1 cellular context compared by ENCODE assay signal in the genomic region with DNA sequence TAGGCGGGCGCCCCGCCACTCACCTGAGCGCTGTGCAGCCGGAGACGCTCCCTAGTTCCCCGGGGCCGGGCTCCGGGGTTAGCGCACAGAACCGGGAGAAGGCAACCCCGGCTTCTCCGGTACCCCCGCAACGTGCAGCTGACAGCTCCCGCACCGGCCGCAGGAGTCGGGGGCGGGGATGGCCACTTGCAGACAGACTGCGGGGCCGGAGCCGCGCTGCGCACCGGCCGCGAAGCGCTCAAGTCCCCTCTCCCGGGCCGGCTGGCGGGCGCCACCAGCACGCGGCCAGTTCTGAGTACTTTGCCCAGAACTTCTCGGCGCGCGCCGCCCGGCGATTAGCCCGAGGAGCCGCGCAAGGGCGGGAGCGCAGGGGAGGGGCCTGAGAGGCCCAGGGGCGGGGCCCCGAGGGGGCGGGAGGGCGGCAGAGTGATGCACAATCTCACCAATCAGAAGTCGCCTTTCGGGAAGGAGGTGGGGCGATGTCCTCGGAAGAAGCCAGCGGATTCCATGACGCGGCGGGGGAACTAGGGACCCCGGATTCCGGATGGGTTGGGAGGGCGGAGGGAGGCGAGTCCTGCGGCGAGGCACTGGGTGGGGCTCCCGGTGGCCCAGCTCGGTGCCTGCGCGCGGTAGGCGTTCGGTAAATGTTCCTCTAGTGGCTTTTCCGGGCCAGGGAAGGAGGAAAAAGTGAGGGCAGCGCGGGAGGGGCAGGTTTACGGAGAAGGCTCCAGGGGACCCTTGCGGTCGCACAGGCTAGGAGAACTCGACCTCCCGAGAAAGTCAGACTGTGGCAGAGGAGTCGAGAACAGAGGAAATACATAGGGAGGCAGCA.
TF ChIP-seq lines count a peak whose summit lies in the region.

OSBPL3 (minus strand) TSS at position 316 of the 832 bp plus-strand sequence. CDS start 87,706 bp downstream, outside the sequence.

TF ChIP-seq in HepG2, 621 proteins besides CTCF, POLR2A, EP300 and RAD21 (continued from another document and continues in another):
- TF ChIP-seq SRSF9 (IDR thresholded peaks at IDR 0.05; ENCODE audit: borderline replicate concordance, insufficient read depth, low read depth, low read length, poor library complexity, severe bottlenecking) (no peak), ZNF530 (CRISPR knock-in tag; IDR thresholded peaks at IDR 0.05; ENCODE audit: low read depth) (no peak), ZUFSP (CRISPR knock-in tag; IDR thresholded peaks at IDR 0.05; ENCODE audit: borderline replicate concordance) (no peak), RBM39 (IDR thresholded peaks at IDR 0.05; ENCODE audit: low read depth, low read length, poor library complexity, severe bottlenecking) (peak; percentile 35), NR2F2 (IDR thresholded peaks at IDR 0.05; ENCODE audit: borderline replicate concordance, low read depth) (no peak), CREB1 (IDR thresholded peaks at IDR 0.05) (peak; percentile 75), CREB1 (CRISPR knock-in tag; IDR thresholded peaks at IDR 0.05) (peak; percentile 74; the same call in 1 of the 2 replicates), NFKB2 (CRISPR knock-in tag; IDR thresholded peaks at IDR 0.05; ENCODE audit: borderline replicate concordance) (peak; percentile 24; the same call in 1 of the 2 replicates), ATM (IDR thresholded peaks at IDR 0.05; ENCODE audit: borderline replicate concordance) (no peak), JDP2 (CRISPR knock-in tag; IDR thresholded peaks at IDR 0.05; ENCODE audit: borderline replicate concordance) (no peak), SMARCE1 (IDR thresholded peaks at IDR 0.05; ENCODE audit: borderline replicate concordance) (no peak), ARNT2 (CRISPR knock-in tag; IDR thresholded peaks at IDR 0.05; ENCODE audit: low read depth) (0 out of 2 replicates have a peak, but pooled peaks have one; percentile 38), ZNF605 (CRISPR knock-in tag; IDR thresholded peaks at IDR 0.05) (no peak; the same call in 1 of the 2 replicates), NCOR1 (IDR thresholded peaks at IDR 0.05; ENCODE audit: borderline replicate concordance, low read length) (peak; percentile 30; the same call in 1 of the 2 replicates), IKZF4 (CRISPR knock-in tag; IDR thresholded peaks at IDR 0.05; ENCODE audit: borderline replicate concordance, low read depth, not compliant biosample characterization) (no peak), HDAC1 (CRISPR knock-in tag; IDR thresholded peaks at IDR 0.05) (peak; percentile 64), FOXM1 (CRISPR knock-in tag; IDR thresholded peaks at IDR 0.05) (no peak), SMC3 (IDR thresholded peaks at IDR 0.05; ENCODE audit: low read length) (no peak), ZBTB42 (CRISPR knock-in tag; IDR thresholded peaks at IDR 0.05) (no peak), NR1H2 (CRISPR knock-in tag; IDR thresholded peaks at IDR 0.05; ENCODE audit: borderline replicate concordance, low read depth) (no peak), ZNF451 (CRISPR knock-in tag; IDR thresholded peaks at IDR 0.05) (no peak; the same call in none of the 2 replicates), NFE2L2 (IDR thresholded peaks at IDR 0.05; ENCODE audit: low read length) (no peak), ZNF12 (CRISPR knock-in tag; IDR thresholded peaks at IDR 0.05) (no peak), ZBTB8A (CRISPR knock-in tag; IDR thresholded peaks at IDR 0.05; ENCODE audit: borderline replicate concordance, low read depth) (no peak), POLR2AphosphoS2 (IDR thresholded peaks at IDR 0.05; ENCODE audit: low read depth, low read length) (no peak), HOXA3 (CRISPR knock-in tag; IDR thresholded peaks at IDR 0.05) (peak; percentile 67), NAIF1 (CRISPR knock-in tag; IDR thresholded peaks at IDR 0.05; ENCODE audit: borderline replicate concordance) (no peak), POGZ (CRISPR knock-in tag; IDR thresholded peaks at IDR 0.05) (peak; percentile 24; the same call in 1 of the 2 replicates), ZNF260 (CRISPR knock-in tag; IDR thresholded peaks at IDR 0.05; ENCODE audit: borderline replicate concordance, low read depth) (no peak), JARID2 (CRISPR knock-in tag; IDR thresholded peaks at IDR 0.05; ENCODE audit: insufficient replicate concordance) (no peak), CENPT (CRISPR knock-in tag; IDR thresholded peaks at IDR 0.05; ENCODE audit: low read depth) (no peak), KLF6 (CRISPR knock-in tag; IDR thresholded peaks at IDR 0.05) (peak; percentile 56), GATA4 (IDR thresholded peaks at IDR 0.05; ENCODE audit: borderline replicate concordance, low read depth) (0 out of 2 replicates have a peak, but pooled peaks have one; percentile 24), ZSCAN22 (CRISPR knock-in tag; IDR thresholded peaks at IDR 0.05) (no peak), ONECUT2 (CRISPR knock-in tag; IDR thresholded peaks at IDR 0.05) (no peak), FOXC1 (CRISPR knock-in tag; IDR thresholded peaks at IDR 0.05; ENCODE audit: borderline replicate concordance) (no peak), RXRB (CRISPR knock-in tag; IDR thresholded peaks at IDR 0.05; ENCODE audit: borderline replicate concordance) (peak; percentile 36; the same call in 1 of the 2 replicates), SOX6 (IDR thresholded peaks at IDR 0.05) (no peak), SOX6 (CRISPR knock-in tag; IDR thresholded peaks at IDR 0.05) (no peak), HNF1B (CRISPR knock-in tag; IDR thresholded peaks at IDR 0.05) (no peak; the same call in 1 of the 2 replicates), RFXANK (CRISPR knock-in tag; IDR thresholded peaks at IDR 0.05) (no peak)
- TF ChIP-seq, protein P1, sequence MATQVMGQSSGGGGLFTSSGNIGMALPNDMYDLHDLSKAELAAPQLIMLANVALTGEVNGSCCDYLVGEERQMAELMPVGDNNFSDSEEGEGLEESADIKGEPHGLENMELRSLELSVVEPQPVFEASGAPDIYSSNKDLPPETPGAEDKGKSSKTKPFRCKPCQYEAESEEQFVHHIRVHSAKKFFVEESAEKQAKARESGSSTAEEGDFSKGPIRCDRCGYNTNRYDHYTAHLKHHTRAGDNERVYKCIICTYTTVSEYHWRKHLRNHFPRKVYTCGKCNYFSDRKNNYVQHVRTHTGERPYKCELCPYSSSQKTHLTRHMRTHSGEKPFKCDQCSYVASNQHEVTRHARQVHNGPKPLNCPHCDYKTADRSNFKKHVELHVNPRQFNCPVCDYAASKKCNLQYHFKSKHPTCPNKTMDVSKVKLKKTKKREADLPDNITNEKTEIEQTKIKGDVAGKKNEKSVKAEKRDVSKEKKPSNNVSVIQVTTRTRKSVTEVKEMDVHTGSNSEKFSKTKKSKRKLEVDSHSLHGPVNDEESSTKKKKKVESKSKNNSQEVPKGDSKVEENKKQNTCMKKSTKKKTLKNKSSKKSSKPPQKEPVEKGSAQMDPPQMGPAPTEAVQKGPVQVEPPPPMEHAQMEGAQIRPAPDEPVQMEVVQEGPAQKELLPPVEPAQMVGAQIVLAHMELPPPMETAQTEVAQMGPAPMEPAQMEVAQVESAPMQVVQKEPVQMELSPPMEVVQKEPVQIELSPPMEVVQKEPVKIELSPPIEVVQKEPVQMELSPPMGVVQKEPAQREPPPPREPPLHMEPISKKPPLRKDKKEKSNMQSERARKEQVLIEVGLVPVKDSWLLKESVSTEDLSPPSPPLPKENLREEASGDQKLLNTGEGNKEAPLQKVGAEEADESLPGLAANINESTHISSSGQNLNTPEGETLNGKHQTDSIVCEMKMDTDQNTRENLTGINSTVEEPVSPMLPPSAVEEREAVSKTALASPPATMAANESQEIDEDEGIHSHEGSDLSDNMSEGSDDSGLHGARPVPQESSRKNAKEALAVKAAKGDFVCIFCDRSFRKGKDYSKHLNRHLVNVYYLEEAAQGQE (IDR thresholded peaks at IDR 0.05; ENCODE audit: borderline replicate concordance in 1 of 2, low read depth in 1 of 2, low read length in 2 of 2): no peak
- TF ChIP-seq, protein P2, sequence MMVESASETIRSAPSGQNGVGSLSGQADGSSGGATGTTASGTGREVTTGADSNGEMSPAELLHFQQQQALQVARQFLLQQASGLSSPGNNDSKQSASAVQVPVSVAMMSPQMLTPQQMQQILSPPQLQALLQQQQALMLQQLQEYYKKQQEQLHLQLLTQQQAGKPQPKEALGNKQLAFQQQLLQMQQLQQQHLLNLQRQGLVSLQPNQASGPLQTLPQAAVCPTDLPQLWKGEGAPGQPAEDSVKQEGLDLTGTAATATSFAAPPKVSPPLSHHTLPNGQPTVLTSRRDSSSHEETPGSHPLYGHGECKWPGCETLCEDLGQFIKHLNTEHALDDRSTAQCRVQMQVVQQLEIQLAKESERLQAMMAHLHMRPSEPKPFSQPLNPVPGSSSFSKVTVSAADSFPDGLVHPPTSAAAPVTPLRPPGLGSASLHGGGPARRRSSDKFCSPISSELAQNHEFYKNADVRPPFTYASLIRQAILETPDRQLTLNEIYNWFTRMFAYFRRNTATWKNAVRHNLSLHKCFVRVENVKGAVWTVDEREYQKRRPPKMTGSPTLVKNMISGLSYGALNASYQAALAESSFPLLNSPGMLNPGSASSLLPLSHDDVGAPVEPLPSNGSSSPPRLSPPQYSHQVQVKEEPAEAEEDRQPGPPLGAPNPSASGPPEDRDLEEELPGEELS (CRISPR knock-in tag; IDR thresholded peaks at IDR 0.05): no peak
- TF ChIP-seq, protein P3, sequence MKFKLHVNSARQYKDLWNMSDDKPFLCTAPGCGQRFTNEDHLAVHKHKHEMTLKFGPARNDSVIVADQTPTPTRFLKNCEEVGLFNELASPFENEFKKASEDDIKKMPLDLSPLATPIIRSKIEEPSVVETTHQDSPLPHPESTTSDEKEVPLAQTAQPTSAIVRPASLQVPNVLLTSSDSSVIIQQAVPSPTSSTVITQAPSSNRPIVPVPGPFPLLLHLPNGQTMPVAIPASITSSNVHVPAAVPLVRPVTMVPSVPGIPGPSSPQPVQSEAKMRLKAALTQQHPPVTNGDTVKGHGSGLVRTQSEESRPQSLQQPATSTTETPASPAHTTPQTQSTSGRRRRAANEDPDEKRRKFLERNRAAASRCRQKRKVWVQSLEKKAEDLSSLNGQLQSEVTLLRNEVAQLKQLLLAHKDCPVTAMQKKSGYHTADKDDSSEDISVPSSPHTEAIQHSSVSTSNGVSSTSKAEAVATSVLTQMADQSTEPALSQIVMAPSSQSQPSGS (CRISPR knock-in tag; IDR thresholded peaks at IDR 0.05): no peak
- TF ChIP-seq, protein P4, sequence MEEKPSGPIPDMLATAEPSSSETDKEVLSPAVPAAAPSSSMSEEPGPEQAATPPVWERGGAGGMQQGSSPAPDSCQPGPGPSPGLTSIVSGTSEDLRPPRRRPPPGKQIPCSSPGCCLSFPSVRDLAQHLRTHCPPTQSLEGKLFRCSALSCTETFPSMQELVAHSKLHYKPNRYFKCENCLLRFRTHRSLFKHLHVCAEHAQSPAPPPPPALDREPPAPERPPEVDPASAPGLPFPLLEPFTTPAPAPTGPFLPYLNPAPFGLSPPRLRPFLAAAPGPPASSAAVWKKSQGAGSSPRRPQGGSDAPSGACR (CRISPR knock-in tag; IDR thresholded peaks at IDR 0.05): no peak
- TF ChIP-seq, protein P5, sequence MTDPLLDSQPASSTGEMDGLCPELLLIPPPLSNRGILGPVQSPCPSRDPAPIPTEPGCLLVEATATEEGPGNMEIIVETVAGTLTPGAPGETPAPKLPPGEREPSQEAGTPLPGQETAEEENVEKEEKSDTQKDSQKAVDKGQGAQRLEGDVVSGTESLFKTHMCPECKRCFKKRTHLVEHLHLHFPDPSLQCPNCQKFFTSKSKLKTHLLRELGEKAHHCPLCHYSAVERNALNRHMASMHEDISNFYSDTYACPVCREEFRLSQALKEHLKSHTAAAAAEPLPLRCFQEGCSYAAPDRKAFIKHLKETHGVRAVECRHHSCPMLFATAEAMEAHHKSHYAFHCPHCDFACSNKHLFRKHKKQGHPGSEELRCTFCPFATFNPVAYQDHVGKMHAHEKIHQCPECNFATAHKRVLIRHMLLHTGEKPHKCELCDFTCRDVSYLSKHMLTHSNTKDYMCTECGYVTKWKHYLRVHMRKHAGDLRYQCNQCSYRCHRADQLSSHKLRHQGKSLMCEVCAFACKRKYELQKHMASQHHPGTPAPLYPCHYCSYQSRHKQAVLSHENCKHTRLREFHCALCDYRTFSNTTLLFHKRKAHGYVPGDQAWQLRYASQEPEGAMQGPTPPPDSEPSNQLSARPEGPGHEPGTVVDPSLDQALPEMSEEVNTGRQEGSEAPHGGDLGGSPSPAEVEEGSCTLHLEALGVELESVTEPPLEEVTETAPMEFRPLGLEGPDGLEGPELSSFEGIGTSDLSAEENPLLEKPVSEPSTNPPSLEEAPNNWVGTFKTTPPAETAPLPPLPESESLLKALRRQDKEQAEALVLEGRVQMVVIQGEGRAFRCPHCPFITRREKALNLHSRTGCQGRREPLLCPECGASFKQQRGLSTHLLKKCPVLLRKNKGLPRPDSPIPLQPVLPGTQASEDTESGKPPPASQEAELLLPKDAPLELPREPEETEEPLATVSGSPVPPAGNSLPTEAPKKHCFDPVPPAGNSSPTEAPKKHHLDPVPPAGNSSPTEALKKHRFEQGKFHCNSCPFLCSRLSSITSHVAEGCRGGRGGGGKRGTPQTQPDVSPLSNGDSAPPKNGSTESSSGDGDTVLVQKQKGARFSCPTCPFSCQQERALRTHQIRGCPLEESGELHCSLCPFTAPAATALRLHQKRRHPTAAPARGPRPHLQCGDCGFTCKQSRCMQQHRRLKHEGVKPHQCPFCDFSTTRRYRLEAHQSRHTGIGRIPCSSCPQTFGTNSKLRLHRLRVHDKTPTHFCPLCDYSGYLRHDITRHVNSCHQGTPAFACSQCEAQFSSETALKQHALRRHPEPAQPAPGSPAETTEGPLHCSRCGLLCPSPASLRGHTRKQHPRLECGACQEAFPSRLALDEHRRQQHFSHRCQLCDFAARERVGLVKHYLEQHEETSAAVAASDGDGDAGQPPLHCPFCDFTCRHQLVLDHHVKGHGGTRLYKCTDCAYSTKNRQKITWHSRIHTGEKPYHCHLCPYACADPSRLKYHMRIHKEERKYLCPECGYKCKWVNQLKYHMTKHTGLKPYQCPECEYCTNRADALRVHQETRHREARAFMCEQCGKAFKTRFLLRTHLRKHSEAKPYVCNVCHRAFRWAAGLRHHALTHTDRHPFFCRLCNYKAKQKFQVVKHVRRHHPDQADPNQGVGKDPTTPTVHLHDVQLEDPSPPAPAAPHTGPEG (CRISPR knock-in tag; IDR thresholded peaks at IDR 0.05): peak; percentile 92; the same call in 1 of the 2 replicates
